ENCODE assay signal across 9 cellular contexts in genomic region chr22:40180403-40180802, GRCh38. TPM values are rescaled to one million over a fixed set of nuclear protein-coding genes. Genes with fewer than 3 reads are reported as not detected.
A peak's percentile ranks its signal among the peaks of the same experiment; 100 is the strongest.
DNase-seq lines count a peak whose midpoint lies in the region; ATAC-seq and TF ChIP-seq lines count a peak whose summit lies in the region.
"Had no signal": no experiment of that assay in that cellular context is flagged by ENCODE, and none has a peak within 500 bp of the region (broad histone marks: within the 10 kb centered on the region; RNA-seq: fewer than 3 reads in every experiment).

No MANE protein-coding gene starts in this region.

- TF ChIP-seq CTCF in mucosa of descending colon (IDR thresholded peaks at IDR 0.05), result no peak

- peaks cover 78% of the 10 kb centered on the region for H3K4me1 ChIP-seq in CD4-positive, CD25-positive, alpha-beta regulatory T cell (ENCODE audit: control insufficient read depth, insufficient read depth, low read length, poor library complexity, severe bottlenecking)
- H3K4me1 ChIP-seq in mucosa of descending colon (ENCODE audit: low read depth), result peaks cover 61% of the 10 kb centered on the region

- H3K9me3 ChIP-seq in CD4-positive, CD25-positive, alpha-beta regulatory T cell (ENCODE audit: control insufficient read depth in 2 of 2, low read length in 2 of 2), result no peaks in the 10 kb centered on the region
- H3K9me3 ChIP-seq in KOPT-K1 (ENCODE audit: insufficient read depth, low read length, poor library complexity, severe bottlenecking) (no peaks in the 10 kb centered on the region), mucosa of descending colon (no peaks in the 10 kb centered on the region)
- H3K9me3 ChIP-seq: lower lobe of right lung had no signal

- DNase-seq in CD4-positive, CD25-positive, alpha-beta regulatory T cell, result no peak
- DNase-seq in central memory CD8-positive, alpha-beta T cell (ENCODE audit: low spot score in 2 of 2), result no peak
- no peak for DNase-seq in natural killer cell treated with Interleukin-12 subunit alpha and Interleukin-12 subunit beta and Interleukin-15 and Interleukin-18, amount 100 ng/mL, for 72 hours (ENCODE audit: low spot score)
- DNase-seq in mucosa of descending colon, result no peak
- DNase-seq in DMS53 treated with DMSO at 0.1 percent for 48 hours (lab: John Stamatoyannopoulos, UW; ENCODE audit: unreplicated experiment), result no peak
- DNase-seq: lower lobe of right lung had no signal

- H3K27ac ChIP-seq in CD4-positive, CD25-positive, alpha-beta regulatory T cell (ENCODE audit: insufficient read depth, low read length, poor library complexity, severe bottlenecking), result peak overlapping the region; percentile 81
- H3K27ac ChIP-seq in KOPT-K1 (ENCODE audit: low read depth, low read length, poor library complexity, severe bottlenecking), result peak overlapping the region; percentile 15
- H3K27ac ChIP-seq: lower lobe of right lung had no signal

- ATAC-seq in CD4-positive, CD25-positive, alpha-beta regulatory T cell (ENCODE audit: low read depth in 2 of 2), result no peak
- ATAC-seq in central memory CD8-positive, alpha-beta T cell (replicated peaks; ENCODE audit: extremely low read depth, poor library complexity, severe bottlenecking), result no peak
- ATAC-seq in natural killer cell treated with Interleukin-12 subunit alpha and Interleukin-12 subunit beta and Interleukin-15 and Interleukin-18, amount 100 ng/mL, for 72 hours, result no peak
- ATAC-seq in GM21390 (IDR thresholded peaks at IDR 0.05; ENCODE audit: unreplicated experiment), result no peak
- ATAC-seq in mucosa of descending colon, result no peak
- no peak for ATAC-seq in HG02852 (IDR thresholded peaks at IDR 0.05; ENCODE audit: unreplicated experiment)
- ATAC-seq: lower lobe of right lung had no signal

- peaks cover 11% of the 10 kb centered on the region for H3K27me3 Mint-ChIP-seq in CD4-positive, CD25-positive, alpha-beta regulatory T cell
- no peaks in the 10 kb centered on the region for H3K27me3 Mint-ChIP-seq in central memory CD8-positive, alpha-beta T cell
- H3K27me3 Mint-ChIP-seq in natural killer cell treated with Interleukin-12 subunit alpha and Interleukin-12 subunit beta and Interleukin-15 and Interleukin-18, amount 100 ng/mL, for 72 hours, result no peaks in the 10 kb centered on the region

- peaks cover 9% of the 10 kb centered on the region for H3K36me3 Mint-ChIP-seq in CD4-positive, CD25-positive, alpha-beta regulatory T cell
- peaks cover 8% of the 10 kb centered on the region for H3K36me3 Mint-ChIP-seq in central memory CD8-positive, alpha-beta T cell (ENCODE audit: insufficient read depth)
- H3K36me3 Mint-ChIP-seq in natural killer cell treated with Interleukin-12 subunit alpha and Interleukin-12 subunit beta and Interleukin-15 and Interleukin-18, amount 100 ng/mL, for 72 hours, result no peaks in the 10 kb centered on the region

- H3K27ac Mint-ChIP-seq in CD4-positive, CD25-positive, alpha-beta regulatory T cell, result peak overlapping the region; percentile 15 to 88 (median 86)
- H3K27ac Mint-ChIP-seq in central memory CD8-positive, alpha-beta T cell (ENCODE audit: low read depth), result peak overlapping the region; percentile 34
- H3K27ac Mint-ChIP-seq in natural killer cell treated with Interleukin-12 subunit alpha and Interleukin-12 subunit beta and Interleukin-15 and Interleukin-18, amount 100 ng/mL, for 72 hours, result peak overlapping the region; percentile 76 to 85

- H3K36me3 ChIP-seq in CD4-positive, CD25-positive, alpha-beta regulatory T cell (ENCODE audit: control insufficient read depth, insufficient read depth, low read length), result no peaks in the 10 kb centered on the region
- H3K36me3 ChIP-seq in KOPT-K1 (ENCODE audit: insufficient read depth, low read length) (no peaks in the 10 kb centered on the region), mucosa of descending colon (ENCODE audit: low read depth) (peaks cover 5% of the 10 kb centered on the region)
- H3K36me3 ChIP-seq: lower lobe of right lung had no signal

- peaks cover 45 to 79% (median 68%) of the 10 kb centered on the region in 4 donors for H3K4me1 Mint-ChIP-seq in CD4-positive, CD25-positive, alpha-beta regulatory T cell
- peaks cover 81% of the 10 kb centered on the region for H3K4me1 Mint-ChIP-seq in central memory CD8-positive, alpha-beta T cell
- H3K4me1 Mint-ChIP-seq in natural killer cell treated with Interleukin-12 subunit alpha and Interleukin-12 subunit beta and Interleukin-15 and Interleukin-18, amount 100 ng/mL, for 72 hours (ENCODE audit: low read depth in 2 of 2), result peaks cover 61 to 68% of the 10 kb centered on the region in 2 donors

- intact Hi-C loops in mucosa of descending colon (cut with DNase I, micrococcal nuclease), result no loop called here

- peak overlapping the region; percentile 100 for H3K4me3 ChIP-seq in CD4-positive, CD25-positive, alpha-beta regulatory T cell (ENCODE audit: low read depth, low read length)
- no peak overlapping the region for H3K4me3 ChIP-seq in mucosa of descending colon

- H3K9me3 Mint-ChIP-seq in CD4-positive, CD25-positive, alpha-beta regulatory T cell, result peaks cover 0 to 1% (median 0%) of the 10 kb centered on the region in 7 donors
- H3K9me3 Mint-ChIP-seq in central memory CD8-positive, alpha-beta T cell, result no peaks in the 10 kb centered on the region
- H3K9me3 Mint-ChIP-seq in natural killer cell treated with Interleukin-12 subunit alpha and Interleukin-12 subunit beta and Interleukin-15 and Interleukin-18, amount 100 ng/mL, for 72 hours, result no peaks in the 10 kb centered on the region

- peak overlapping the region; percentile 63 to 92 (median 87) for H3K4me3 Mint-ChIP-seq in CD4-positive, CD25-positive, alpha-beta regulatory T cell
- peak overlapping the region; percentile 80 for H3K4me3 Mint-ChIP-seq in central memory CD8-positive, alpha-beta T cell
- peak overlapping the region; percentile 89 for H3K4me3 Mint-ChIP-seq in natural killer cell treated with Interleukin-12 subunit alpha and Interleukin-12 subunit beta and Interleukin-15 and Interleukin-18, amount 100 ng/mL, for 72 hours

- no peaks in the 10 kb centered on the region for H3K27me3 ChIP-seq in CD4-positive, CD25-positive, alpha-beta regulatory T cell (ENCODE audit: control insufficient read depth, insufficient read depth, low read length)

RNA-seq across cellular contexts. Expression of gene TNRC6B, which starts 2.7 kb away (rescaled TPM):
- 144 TPM for total RNA-seq in CD4-positive, CD25-positive, alpha-beta regulatory T cell
- 10 to 100 TPM; 50.6 to 79.7 (median 65.1) TPM for polyA plus RNA-seq in CD4-positive, CD25-positive, alpha-beta regulatory T cell
- 10 to 100 TPM; 43.6 to 52.7 TPM for total RNA-seq in natural killer cell treated with Interleukin-12 subunit alpha and Interleukin-12 subunit beta and Interleukin-15 and Interleukin-18, amount 100 ng/mL, for 72 hours
- 10 to 100 TPM; 58.6 to 72.9 (median 58.9) TPM for total RNA-seq in mucosa of descending colon

Comparison
In these comparisons a context has a peak if more than half of its experiments do, and no peak if none do; other contexts are left out.
1. H3K27ac Mint-ChIP-seq: peak in every context shown above with its lines; median percentile 86 in CD4-positive, CD25-positive, alpha-beta regulatory T cell; 80 in natural killer cell treated with Interleukin-12 subunit alpha and Interleukin-12 subunit beta and Interleukin-15 and Interleukin-18, amount 100 ng/mL, for 72 hours; 34 in central memory CD8-positive, alpha-beta T cell.